Comparison of ENCODE assay signal across 17 cellular contexts in genomic region chr10:90306187-90306586, GRCh38.
DNase-seq lines count a peak whose midpoint lies in the region; ATAC-seq and TF ChIP-seq lines count a peak whose summit lies in the region.
"Had no signal": no experiment of that assay in that cellular context is flagged by ENCODE, and none has a peak within 500 bp of the region (broad histone marks: within the 10 kb centered on the region; RNA-seq: fewer than 3 reads in every experiment).

No MANE protein-coding gene starts in this region.

- no peak overlapping the region for H3K27ac Mint-ChIP-seq in HFFc6
- H3K27ac Mint-ChIP-seq: activated naive CD8-positive, alpha-beta T cell treated with anti-CD3 and anti-CD28 coated beads, Interleukin-2, amount 50 U/mL, for 24 hours; IgD-negative memory B cell had no signal

- H3K27me3 ChIP-seq in RWPE2 (ENCODE audit: insufficient read depth, poor library complexity, severe bottlenecking): no peaks in the 10 kb centered on the region
- H3K27me3 ChIP-seq: neutrophil had no signal

- no peaks in the 10 kb centered on the region for H3K4me1 ChIP-seq in RWPE2 (ENCODE audit: insufficient read depth, poor library complexity, severe bottlenecking)
- H3K4me1 ChIP-seq: Caco-2, lower lobe of right lung had no signal

- H3K36me3 Mint-ChIP-seq in HFFc6 (ENCODE audit: low read depth): no peaks in the 10 kb centered on the region

- DNase-seq in HFFc6 (peak; percentile 15), RWPE2 (ENCODE audit: low spot score) (no peak), fibroblast of gingiva (ENCODE audit: low read depth) (peak; percentile 42), skeletal muscle cell (ENCODE audit: low read depth) (peak; percentile 75), ACHN (no peak), inferior parietal cortex (ENCODE audit: extremely low spot score) (no peak)
- DNase-seq in stimulated activated naive CD4-positive, alpha-beta T cell treated with Interleukin-2 at 50 U/mL for 16 hours (lab: John Stamatoyannopoulos, UW): no peak
- DNase-seq: activated naive CD8-positive, alpha-beta T cell treated with anti-CD3 and anti-CD28 coated beads, Interleukin-2, amount 50 U/mL, for 24 hours; activated T-cell treated with anti-CD3 and anti-CD28 coated beads for 4 hours; Caco-2; lower lobe of right lung; NCI-H1694; NCI-H82; stimulated activated CD4-positive, alpha-beta T cell treated with anti-CD3 and anti-CD28 coated beads, Interleukin-12 subunit alpha, Interleukin-12 subunit beta, amount 100 ng/mL, for 4 hours had no signal

- TF ChIP-seq CTCF in HFFc6 (IDR thresholded peaks at IDR 0.05) (no peak), RWPE2 (IDR thresholded peaks at IDR 0.05; ENCODE audit: poor library complexity, severe bottlenecking) (no peak)

- peaks cover 2% of the 10 kb centered on the region for H3K27me3 Mint-ChIP-seq in HFFc6 (ENCODE audit: insufficient read depth)

- ATAC-seq in RWPE2 (ENCODE audit: low read depth): peak; percentile 29; the same call in 1 of the 3 replicates
- ATAC-seq: activated naive CD8-positive, alpha-beta T cell treated with anti-CD3 and anti-CD28 coated beads, Interleukin-2, amount 50 U/mL, for 24 hours; lower lobe of right lung had no signal

- H3K4me3 Mint-ChIP-seq in HFFc6: no peak overlapping the region
- H3K4me3 Mint-ChIP-seq: activated naive CD8-positive, alpha-beta T cell treated with anti-CD3 and anti-CD28 coated beads, Interleukin-2, amount 50 U/mL, for 24 hours; IgD-negative memory B cell had no signal

- H3K36me3 ChIP-seq in RWPE2 (ENCODE audit: low read depth): no peaks in the 10 kb centered on the region
- H3K36me3 ChIP-seq: lower lobe of right lung, neutrophil had no signal

- peaks cover 3% of the 10 kb centered on the region for H3K9me3 ChIP-seq in RWPE2 (ENCODE audit: severe bottlenecking)
- H3K9me3 ChIP-seq: Caco-2, lower lobe of right lung, neutrophil had no signal

- H3K4me1 Mint-ChIP-seq in HFFc6 (ENCODE audit: low read depth): no peaks in the 10 kb centered on the region
- H3K4me1 Mint-ChIP-seq: activated naive CD8-positive, alpha-beta T cell treated with anti-CD3 and anti-CD28 coated beads, Interleukin-2, amount 50 U/mL, for 24 hours; IgD-negative memory B cell had no signal

- no peaks in the 10 kb centered on the region for H3K9me3 Mint-ChIP-seq in HFFc6

- H3K4me3 ChIP-seq in RWPE2 (ENCODE audit: severe bottlenecking) (no peak overlapping the region), skeletal muscle cell (ENCODE audit: low read depth, low read length) (no peak overlapping the region)
- H3K4me3 ChIP-seq: lower lobe of right lung, SK-N-MC had no signal

- in situ Hi-C loops in ACHN (cut with HindIII; ENCODE audit: low pct_ligation_motif_present, low pct_unique_long_range_greater_than_20kb, low sequenced_read_pairs): no loop called here

- no peak overlapping the region for H3K27ac ChIP-seq in RWPE2 (ENCODE audit: poor library complexity, severe bottlenecking)
- H3K27ac ChIP-seq: lower lobe of right lung, neutrophil, SK-N-MC had no signal

Comparison
In these comparisons a context has a peak if more than half of its experiments do, and no peak if none do; other contexts are left out.
1. DNase-seq: peak in HFFc6 (single experiment), fibroblast of gingiva (single experiment) and skeletal muscle cell (single experiment); none in RWPE2 (single experiment), ACHN (single experiment), stimulated activated naive CD4-positive, alpha-beta T cell treated with Interleukin-2 at 50 U/mL for 16 hours (single experiment) and inferior parietal cortex (single experiment).